ENCODE assay signal across 33 cellular contexts in genomic region chrX:57177070-57177469, GRCh38. TPM values are rescaled to one million over a fixed set of nuclear protein-coding genes. Genes with fewer than 3 reads are reported as not detected.
"Had no signal": no experiment of that assay in that cellular context is flagged by ENCODE, and none has a peak within 500 bp of the region (broad histone marks: within the 10 kb centered on the region; RNA-seq: fewer than 3 reads in every experiment).

No MANE protein-coding gene starts in this region.

- H3K27ac ChIP-seq: epithelial cell of prostate, esophagus squamous epithelium, heart right ventricle, pancreas, prostate gland, skin epidermis, thoracic aorta had no signal

- H3K9me3 ChIP-seq: esophagus squamous epithelium, pancreas, prostate gland, thoracic aorta had no signal

- H3K27ac Mint-ChIP-seq: activated B cell treated with CpG ODN at 0.5 μM for 24 hours; activated CD8-positive, alpha-beta memory T cell treated with anti-CD3 and anti-CD28 coated beads, Interleukin-2, amount 10 ng/mL, durations not matched to agents 7 days and 5 days; activated CD8-positive, alpha-beta T cell treated with anti-CD3 and anti-CD28 coated beads, Interleukin-2, amount 10 ng/mL, durations not matched to agents 7 days and 5 days; activated naive CD4-positive, alpha-beta T cell treated with anti-CD3 and anti-CD28 coated beads, Interleukin-2, amount 50 U/mL, for 72 hours; activated T-helper 2 cell treated with anti-CD3 and anti-CD28 coated beads, Interferon-gamma antibody, Interleukin-2, Interleukin-4, amounts not matched to agents 10 μg/mL and 5 μg/mL and 100 μg/mL, durations not matched to agents 14 hours and 24 hours and 36 hours; naive B cell; stimulated activated naive CD8-positive, alpha-beta T cell treated with anti-CD3 and anti-CD28 coated beads, Interleukin-15, Interleukin-2, amounts not matched to agents 100 ng/mL and 50 ng/mL, for 24 hours had no signal

- FAIRE-seq: endometrium, urothelium cell line had no signal

- DNase-seq: activated B cell treated with CpG ODN at 0.5 μM for 24 hours; activated CD4-positive, alpha-beta T cell treated with anti-CD3 and anti-CD28 coated beads, Interleukin-2, amount 50 U/mL, for 1 hour; activated CD8-positive, alpha-beta memory T cell treated with anti-CD3 and anti-CD28 coated beads, Interleukin-2, amount 10 ng/mL, durations not matched to agents 7 days and 5 days; activated CD8-positive, alpha-beta T cell treated with anti-CD3 and anti-CD28 coated beads, Interleukin-2, amount 10 ng/mL, durations not matched to agents 7 days and 5 days; activated naive CD4-positive, alpha-beta T cell; activated T-cell treated with anti-CD3 and anti-CD28 coated beads, Interleukin-2, amount 50 U/mL, for 48 hours; anterior cingulate cortex; dermis blood vessel endothelial cell; effector CD4-positive, alpha-beta T cell; esophagus squamous epithelium; foreskin melanocyte; heart right ventricle; left cardiac atrium; left ventricle myocardium superior; naive B cell; nucleus accumbens; pancreas; retina; stimulated activated CD4-positive, alpha-beta T cell treated with anti-CD3 and anti-CD28 coated beads, Interleukin-12 subunit alpha, Interleukin-12 subunit beta, amount 100 ng/mL, for 4 hours; stimulated activated CD4-positive, alpha-beta T cell treated with anti-CD3 and anti-CD28 coated beads, Interleukin-4, amount 100 ng/mL, for 1 hour; T-helper 2 cell; trophoblast cell had no signal

- H3K36me3 ChIP-seq: esophagus squamous epithelium, heart right ventricle, pancreas, prostate gland, thoracic aorta had no signal

- H3K4me1 ChIP-seq: esophagus squamous epithelium, heart right ventricle, pancreas, prostate gland had no signal

- H3K4me3 Mint-ChIP-seq: activated B cell treated with CpG ODN at 0.5 μM for 24 hours; activated CD8-positive, alpha-beta memory T cell treated with anti-CD3 and anti-CD28 coated beads, Interleukin-2, amount 10 ng/mL, durations not matched to agents 7 days and 5 days; activated CD8-positive, alpha-beta T cell treated with anti-CD3 and anti-CD28 coated beads, Interleukin-2, amount 10 ng/mL, durations not matched to agents 7 days and 5 days; naive B cell; neural crest cell; stimulated activated naive CD8-positive, alpha-beta T cell treated with anti-CD3 and anti-CD28 coated beads, Interleukin-15, Interleukin-2, amounts not matched to agents 100 ng/mL and 50 ng/mL, for 24 hours had no signal

- H3K4me1 Mint-ChIP-seq: activated CD8-positive, alpha-beta memory T cell treated with anti-CD3 and anti-CD28 coated beads, Interleukin-2, amount 10 ng/mL, durations not matched to agents 7 days and 5 days; neural crest cell had no signal

- H3K27me3 Mint-ChIP-seq: activated B cell treated with CpG ODN at 0.5 μM for 24 hours; activated CD8-positive, alpha-beta memory T cell treated with anti-CD3 and anti-CD28 coated beads, Interleukin-2, amount 10 ng/mL, durations not matched to agents 7 days and 5 days; naive B cell; stimulated activated naive CD8-positive, alpha-beta T cell treated with anti-CD3 and anti-CD28 coated beads, Interleukin-15, Interleukin-2, amounts not matched to agents 100 ng/mL and 50 ng/mL, for 24 hours had no signal

- H3K4me3 ChIP-seq: esophagus squamous epithelium, heart right ventricle, pancreas, prostate gland, skin epidermis, thoracic aorta had no signal

- H3K27me3 ChIP-seq: esophagus squamous epithelium had no signal

- H3K36me3 Mint-ChIP-seq: activated CD8-positive, alpha-beta memory T cell treated with anti-CD3 and anti-CD28 coated beads, Interleukin-2, amount 10 ng/mL, durations not matched to agents 7 days and 5 days had no signal

RNA-seq across cellular contexts. Expression of gene SPIN2A, which starts 39.9 kb away (rescaled TPM):
- total RNA-seq: glomerular endothelial cell had no signal
